1 cellular context compared by ENCODE assay signal in the genomic region with DNA sequence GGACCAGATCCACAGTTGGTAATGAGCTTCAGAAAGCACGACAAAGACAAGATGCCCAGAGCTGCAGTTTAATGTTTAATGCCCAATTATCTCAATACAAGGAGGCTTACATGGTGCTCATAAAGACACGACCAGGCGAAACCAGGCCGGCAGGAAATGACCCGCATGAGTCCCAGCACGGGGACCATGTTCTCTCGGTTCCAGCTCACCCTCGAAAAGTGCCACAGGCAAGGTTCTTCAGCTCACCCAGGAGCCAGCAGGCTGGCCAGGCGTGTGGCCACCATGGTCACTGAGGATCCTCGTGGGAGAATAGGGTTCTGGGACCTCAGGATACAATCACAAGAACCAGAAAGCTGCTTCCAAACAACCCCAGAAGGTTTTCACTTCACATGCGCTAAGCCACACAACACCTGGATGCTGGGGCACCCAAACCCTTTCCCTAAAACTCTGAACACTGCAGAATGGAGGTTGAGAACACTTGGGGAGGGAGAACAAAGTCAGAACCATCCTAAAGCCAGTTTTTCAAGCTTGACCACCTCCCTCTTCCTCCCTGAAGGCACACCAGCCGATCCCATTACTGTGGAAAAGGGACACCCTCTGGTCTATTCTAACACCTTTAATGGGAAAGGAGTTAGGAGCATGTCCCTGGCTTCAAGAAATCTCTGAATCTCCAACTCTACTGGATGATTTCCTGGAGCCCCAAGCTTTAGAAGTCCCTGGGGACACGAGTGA.
TF ChIP-seq lines count a peak whose summit lies in the region.

No MANE protein-coding gene starts in this region.

TF ChIP-seq in WTC11, 78 proteins besides CTCF, POLR2A, EP300 and RAD21:
- TF ChIP-seq FOXP1 (CRISPR knock-in tag; IDR thresholded peaks at IDR 0.05; ENCODE audit: borderline replicate concordance) = no peak
